1 cellular context compared by ENCODE assay signal in the genomic region with DNA sequence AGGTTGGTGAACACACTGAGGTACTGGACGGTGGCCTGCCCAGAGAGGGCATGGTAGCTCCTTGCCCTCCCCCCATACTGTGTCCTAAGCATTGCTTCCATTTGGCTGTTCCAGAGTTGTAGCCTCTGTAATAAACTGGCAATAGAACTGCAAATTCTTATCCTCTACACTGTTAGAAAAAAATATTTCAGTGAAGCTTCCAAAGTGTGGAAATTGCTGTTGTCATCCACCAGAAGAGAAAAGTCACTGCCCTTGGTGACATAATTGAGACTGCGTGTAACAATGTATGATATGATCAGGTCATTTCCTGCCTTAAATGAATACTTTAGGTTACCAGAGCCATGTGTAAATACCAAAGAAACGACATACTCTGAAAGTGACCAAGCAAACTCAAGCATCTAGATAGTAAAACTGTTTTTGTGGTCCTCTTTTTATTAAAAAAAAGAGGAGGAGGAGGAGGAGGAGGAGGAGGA.
TF ChIP-seq lines count a peak whose summit lies in the region.

No MANE protein-coding gene starts in this region.

TF ChIP-seq in K562, 482 proteins besides CTCF, POLR2A, EP300 and RAD21 (continued from another document and continues in another):
- TF ChIP-seq, protein P1, sequence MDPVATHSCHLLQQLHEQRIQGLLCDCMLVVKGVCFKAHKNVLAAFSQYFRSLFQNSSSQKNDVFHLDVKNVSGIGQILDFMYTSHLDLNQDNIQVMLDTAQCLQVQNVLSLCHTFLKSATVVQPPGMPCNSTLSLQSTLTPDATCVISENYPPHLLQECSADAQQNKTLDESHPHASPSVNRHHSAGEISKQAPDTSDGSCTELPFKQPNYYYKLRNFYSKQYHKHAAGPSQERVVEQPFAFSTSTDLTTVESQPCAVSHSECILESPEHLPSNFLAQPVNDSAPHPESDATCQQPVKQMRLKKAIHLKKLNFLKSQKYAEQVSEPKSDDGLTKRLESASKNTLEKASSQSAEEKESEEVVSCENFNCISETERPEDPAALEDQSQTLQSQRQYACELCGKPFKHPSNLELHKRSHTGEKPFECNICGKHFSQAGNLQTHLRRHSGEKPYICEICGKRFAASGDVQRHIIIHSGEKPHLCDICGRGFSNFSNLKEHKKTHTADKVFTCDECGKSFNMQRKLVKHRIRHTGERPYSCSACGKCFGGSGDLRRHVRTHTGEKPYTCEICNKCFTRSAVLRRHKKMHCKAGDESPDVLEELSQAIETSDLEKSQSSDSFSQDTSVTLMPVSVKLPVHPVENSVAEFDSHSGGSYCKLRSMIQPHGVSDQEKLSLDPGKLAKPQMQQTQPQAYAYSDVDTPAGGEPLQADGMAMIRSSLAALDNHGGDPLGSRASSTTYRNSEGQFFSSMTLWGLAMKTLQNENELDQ (CRISPR knock-in tag; IDR thresholded peaks at IDR 0.05; ENCODE audit: borderline replicate concordance), result no peak
- TF ChIP-seq, protein P2, sequence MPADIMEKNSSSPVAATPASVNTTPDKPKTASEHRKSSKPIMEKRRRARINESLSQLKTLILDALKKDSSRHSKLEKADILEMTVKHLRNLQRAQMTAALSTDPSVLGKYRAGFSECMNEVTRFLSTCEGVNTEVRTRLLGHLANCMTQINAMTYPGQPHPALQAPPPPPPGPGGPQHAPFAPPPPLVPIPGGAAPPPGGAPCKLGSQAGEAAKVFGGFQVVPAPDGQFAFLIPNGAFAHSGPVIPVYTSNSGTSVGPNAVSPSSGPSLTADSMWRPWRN (IDR thresholded peaks at IDR 0.05; ENCODE audit: low read depth), result no peak
- TF ChIP-seq FOXP1 (CRISPR knock-in tag; IDR thresholded peaks at IDR 0.05) (no peak), YY1 (IDR thresholded peaks at IDR 0.05; ENCODE audit: borderline replicate concordance in 1 of 3, control insufficient read depth in 1 of 3, extremely low read depth in 1 of 3, insufficient read depth in 3 of 3, insufficient read length in 1 of 3, insufficient replicate concordance in 2 of 3, low read depth in 1 of 3, low read length in 2 of 3) (no peak), HMG20A (CRISPR knock-in tag; conservative IDR thresholded peaks at IDR 0.05) (no peak), HDAC2 (IDR thresholded peaks at IDR 0.05) (no peak), OTX1 (CRISPR knock-in tag; IDR thresholded peaks at IDR 0.05) (no peak), ATF1 (CRISPR knock-in tag; IDR thresholded peaks at IDR 0.05) (no peak), ATF1 (tag; IDR thresholded peaks at IDR 0.05) (peak; percentile 66), SMC3 (conservative IDR thresholded peaks at IDR 0.05; ENCODE audit: insufficient read depth, low read depth, low read length) (no peak), NFE2 (IDR thresholded peaks at IDR 0.05; ENCODE audit: low read depth) (peak; percentile 78), SUPT5H (IDR thresholded peaks at IDR 0.05) (no peak), POLR2G (IDR thresholded peaks at IDR 0.05; ENCODE audit: low read depth, low read length) (no peak), JUN (IDR thresholded peaks at IDR 0.05; ENCODE audit: borderline replicate concordance, low read depth, low read length) (peak; percentile 66; the same call in 1 of the 2 replicates), JUN (CRISPR knock-in tag; IDR thresholded peaks at IDR 0.05; ENCODE audit: borderline replicate concordance) (no peak), MCM5 (IDR thresholded peaks at IDR 0.05; ENCODE audit: low read depth) (no peak), CHD1 (IDR thresholded peaks at IDR 0.05; ENCODE audit: low read length) (no peak), CEBPB (tag; IDR thresholded peaks at IDR 0.05) (peak; percentile 47; the same call in 1 of the 2 replicates), MEF2A (IDR thresholded peaks at IDR 0.05; ENCODE audit: control insufficient read depth, low read depth, low read length) (no peak), C11orf30 (IDR thresholded peaks at IDR 0.05; ENCODE audit: low read depth) (peak; percentile 76), NFXL1 (CRISPR knock-in tag; IDR thresholded peaks at IDR 0.05) (no peak), ASH1L (IDR thresholded peaks at IDR 0.05; ENCODE audit: borderline replicate concordance, low read depth, partially characterized antibody) (no peak), ZKSCAN3 (CRISPR knock-in tag; IDR thresholded peaks at IDR 0.05) (no peak), ZC3H4 (CRISPR knock-in tag; IDR thresholded peaks at IDR 0.05; ENCODE audit: borderline replicate concordance) (no peak), FOS (IDR thresholded peaks at IDR 0.05; ENCODE audit: extremely low read depth, insufficient read length) (no peak), NBN (IDR thresholded peaks at IDR 0.05; ENCODE audit: low read depth) (0 out of 2 replicates have a peak, but pooled peaks have one; percentile 44), ZNF3 (CRISPR knock-in tag; IDR thresholded peaks at IDR 0.05) (no peak), THRAP3 (IDR thresholded peaks at IDR 0.05; ENCODE audit: borderline replicate concordance) (no peak), GABPA (tag; conservative IDR thresholded peaks at IDR 0.05; ENCODE audit: low read depth) (peak; percentile 84), MCM2 (IDR thresholded peaks at IDR 0.05; ENCODE audit: low read depth) (no peak)
- TF ChIP-seq, protein P3, sequence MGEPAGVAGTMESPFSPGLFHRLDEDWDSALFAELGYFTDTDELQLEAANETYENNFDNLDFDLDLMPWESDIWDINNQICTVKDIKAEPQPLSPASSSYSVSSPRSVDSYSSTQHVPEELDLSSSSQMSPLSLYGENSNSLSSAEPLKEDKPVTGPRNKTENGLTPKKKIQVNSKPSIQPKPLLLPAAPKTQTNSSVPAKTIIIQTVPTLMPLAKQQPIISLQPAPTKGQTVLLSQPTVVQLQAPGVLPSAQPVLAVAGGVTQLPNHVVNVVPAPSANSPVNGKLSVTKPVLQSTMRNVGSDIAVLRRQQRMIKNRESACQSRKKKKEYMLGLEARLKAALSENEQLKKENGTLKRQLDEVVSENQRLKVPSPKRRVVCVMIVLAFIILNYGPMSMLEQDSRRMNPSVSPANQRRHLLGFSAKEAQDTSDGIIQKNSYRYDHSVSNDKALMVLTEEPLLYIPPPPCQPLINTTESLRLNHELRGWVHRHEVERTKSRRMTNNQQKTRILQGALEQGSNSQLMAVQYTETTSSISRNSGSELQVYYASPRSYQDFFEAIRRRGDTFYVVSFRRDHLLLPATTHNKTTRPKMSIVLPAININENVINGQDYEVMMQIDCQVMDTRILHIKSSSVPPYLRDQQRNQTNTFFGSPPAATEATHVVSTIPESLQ (CRISPR knock-in tag; IDR thresholded peaks at IDR 0.05), result no peak
- TF ChIP-seq, protein P4, sequence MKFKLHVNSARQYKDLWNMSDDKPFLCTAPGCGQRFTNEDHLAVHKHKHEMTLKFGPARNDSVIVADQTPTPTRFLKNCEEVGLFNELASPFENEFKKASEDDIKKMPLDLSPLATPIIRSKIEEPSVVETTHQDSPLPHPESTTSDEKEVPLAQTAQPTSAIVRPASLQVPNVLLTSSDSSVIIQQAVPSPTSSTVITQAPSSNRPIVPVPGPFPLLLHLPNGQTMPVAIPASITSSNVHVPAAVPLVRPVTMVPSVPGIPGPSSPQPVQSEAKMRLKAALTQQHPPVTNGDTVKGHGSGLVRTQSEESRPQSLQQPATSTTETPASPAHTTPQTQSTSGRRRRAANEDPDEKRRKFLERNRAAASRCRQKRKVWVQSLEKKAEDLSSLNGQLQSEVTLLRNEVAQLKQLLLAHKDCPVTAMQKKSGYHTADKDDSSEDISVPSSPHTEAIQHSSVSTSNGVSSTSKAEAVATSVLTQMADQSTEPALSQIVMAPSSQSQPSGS (CRISPR knock-in tag; IDR thresholded peaks at IDR 0.05), result no peak
- TF ChIP-seq, protein P5, sequence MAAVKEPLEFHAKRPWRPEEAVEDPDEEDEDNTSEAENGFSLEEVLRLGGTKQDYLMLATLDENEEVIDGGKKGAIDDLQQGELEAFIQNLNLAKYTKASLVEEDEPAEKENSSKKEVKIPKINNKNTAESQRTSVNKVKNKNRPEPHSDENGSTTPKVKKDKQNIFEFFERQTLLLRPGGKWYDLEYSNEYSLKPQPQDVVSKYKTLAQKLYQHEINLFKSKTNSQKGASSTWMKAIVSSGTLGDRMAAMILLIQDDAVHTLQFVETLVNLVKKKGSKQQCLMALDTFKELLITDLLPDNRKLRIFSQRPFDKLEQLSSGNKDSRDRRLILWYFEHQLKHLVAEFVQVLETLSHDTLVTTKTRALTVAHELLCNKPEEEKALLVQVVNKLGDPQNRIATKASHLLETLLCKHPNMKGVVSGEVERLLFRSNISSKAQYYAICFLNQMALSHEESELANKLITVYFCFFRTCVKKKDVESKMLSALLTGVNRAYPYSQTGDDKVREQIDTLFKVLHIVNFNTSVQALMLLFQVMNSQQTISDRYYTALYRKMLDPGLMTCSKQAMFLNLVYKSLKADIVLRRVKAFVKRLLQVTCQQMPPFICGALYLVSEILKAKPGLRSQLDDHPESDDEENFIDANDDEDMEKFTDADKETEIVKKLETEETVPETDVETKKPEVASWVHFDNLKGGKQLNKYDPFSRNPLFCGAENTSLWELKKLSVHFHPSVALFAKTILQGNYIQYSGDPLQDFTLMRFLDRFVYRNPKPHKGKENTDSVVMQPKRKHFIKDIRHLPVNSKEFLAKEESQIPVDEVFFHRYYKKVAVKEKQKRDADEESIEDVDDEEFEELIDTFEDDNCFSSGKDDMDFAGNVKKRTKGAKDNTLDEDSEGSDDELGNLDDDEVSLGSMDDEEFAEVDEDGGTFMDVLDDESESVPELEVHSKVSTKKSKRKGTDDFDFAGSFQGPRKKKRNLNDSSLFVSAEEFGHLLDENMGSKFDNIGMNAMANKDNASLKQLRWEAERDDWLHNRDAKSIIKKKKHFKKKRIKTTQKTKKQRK (IDR thresholded peaks at IDR 0.05; ENCODE audit: borderline replicate concordance, low read depth, low read length), result no peak
- TF ChIP-seq, protein P6, sequence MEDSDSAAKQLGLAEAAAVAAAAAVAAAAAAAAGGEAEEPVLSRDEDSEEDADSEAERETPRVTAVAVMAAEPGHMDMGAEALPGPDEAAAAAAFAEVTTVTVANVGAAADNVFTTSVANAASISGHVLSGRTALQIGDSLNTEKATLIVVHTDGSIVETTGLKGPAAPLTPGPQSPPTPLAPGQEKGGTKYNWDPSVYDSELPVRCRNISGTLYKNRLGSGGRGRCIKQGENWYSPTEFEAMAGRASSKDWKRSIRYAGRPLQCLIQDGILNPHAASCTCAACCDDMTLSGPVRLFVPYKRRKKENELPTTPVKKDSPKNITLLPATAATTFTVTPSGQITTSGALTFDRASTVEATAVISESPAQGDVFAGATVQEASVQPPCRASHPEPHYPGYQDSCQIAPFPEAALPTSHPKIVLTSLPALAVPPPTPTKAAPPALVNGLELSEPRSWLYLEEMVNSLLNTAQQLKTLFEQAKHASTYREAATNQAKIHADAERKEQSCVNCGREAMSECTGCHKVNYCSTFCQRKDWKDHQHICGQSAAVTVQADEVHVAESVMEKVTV (CRISPR knock-in tag; IDR thresholded peaks at IDR 0.05), result no peak
- TF ChIP-seq, protein P7, sequence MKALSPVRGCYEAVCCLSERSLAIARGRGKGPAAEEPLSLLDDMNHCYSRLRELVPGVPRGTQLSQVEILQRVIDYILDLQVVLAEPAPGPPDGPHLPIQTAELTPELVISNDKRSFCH (CRISPR knock-in tag; IDR thresholded peaks at IDR 0.05), result no peak
- TF ChIP-seq, protein P7 (tag; IDR thresholded peaks at IDR 0.05), result no peak
- TF ChIP-seq, protein P8, sequence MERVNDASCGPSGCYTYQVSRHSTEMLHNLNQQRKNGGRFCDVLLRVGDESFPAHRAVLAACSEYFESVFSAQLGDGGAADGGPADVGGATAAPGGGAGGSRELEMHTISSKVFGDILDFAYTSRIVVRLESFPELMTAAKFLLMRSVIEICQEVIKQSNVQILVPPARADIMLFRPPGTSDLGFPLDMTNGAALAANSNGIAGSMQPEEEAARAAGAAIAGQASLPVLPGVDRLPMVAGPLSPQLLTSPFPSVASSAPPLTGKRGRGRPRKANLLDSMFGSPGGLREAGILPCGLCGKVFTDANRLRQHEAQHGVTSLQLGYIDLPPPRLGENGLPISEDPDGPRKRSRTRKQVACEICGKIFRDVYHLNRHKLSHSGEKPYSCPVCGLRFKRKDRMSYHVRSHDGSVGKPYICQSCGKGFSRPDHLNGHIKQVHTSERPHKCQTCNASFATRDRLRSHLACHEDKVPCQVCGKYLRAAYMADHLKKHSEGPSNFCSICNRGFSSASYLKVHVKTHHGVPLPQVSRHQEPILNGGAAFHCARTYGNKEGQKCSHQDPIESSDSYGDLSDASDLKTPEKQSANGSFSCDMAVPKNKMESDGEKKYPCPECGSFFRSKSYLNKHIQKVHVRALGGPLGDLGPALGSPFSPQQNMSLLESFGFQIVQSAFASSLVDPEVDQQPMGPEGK (CRISPR knock-in tag; IDR thresholded peaks at IDR 0.05; ENCODE audit: borderline replicate concordance), result no peak
- TF ChIP-seq, protein P9, sequence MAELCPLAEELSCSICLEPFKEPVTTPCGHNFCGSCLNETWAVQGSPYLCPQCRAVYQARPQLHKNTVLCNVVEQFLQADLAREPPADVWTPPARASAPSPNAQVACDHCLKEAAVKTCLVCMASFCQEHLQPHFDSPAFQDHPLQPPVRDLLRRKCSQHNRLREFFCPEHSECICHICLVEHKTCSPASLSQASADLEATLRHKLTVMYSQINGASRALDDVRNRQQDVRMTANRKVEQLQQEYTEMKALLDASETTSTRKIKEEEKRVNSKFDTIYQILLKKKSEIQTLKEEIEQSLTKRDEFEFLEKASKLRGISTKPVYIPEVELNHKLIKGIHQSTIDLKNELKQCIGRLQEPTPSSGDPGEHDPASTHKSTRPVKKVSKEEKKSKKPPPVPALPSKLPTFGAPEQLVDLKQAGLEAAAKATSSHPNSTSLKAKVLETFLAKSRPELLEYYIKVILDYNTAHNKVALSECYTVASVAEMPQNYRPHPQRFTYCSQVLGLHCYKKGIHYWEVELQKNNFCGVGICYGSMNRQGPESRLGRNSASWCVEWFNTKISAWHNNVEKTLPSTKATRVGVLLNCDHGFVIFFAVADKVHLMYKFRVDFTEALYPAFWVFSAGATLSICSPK (IDR thresholded peaks at IDR 0.05; ENCODE audit: borderline replicate concordance), result no peak
- TF ChIP-seq, protein P10, sequence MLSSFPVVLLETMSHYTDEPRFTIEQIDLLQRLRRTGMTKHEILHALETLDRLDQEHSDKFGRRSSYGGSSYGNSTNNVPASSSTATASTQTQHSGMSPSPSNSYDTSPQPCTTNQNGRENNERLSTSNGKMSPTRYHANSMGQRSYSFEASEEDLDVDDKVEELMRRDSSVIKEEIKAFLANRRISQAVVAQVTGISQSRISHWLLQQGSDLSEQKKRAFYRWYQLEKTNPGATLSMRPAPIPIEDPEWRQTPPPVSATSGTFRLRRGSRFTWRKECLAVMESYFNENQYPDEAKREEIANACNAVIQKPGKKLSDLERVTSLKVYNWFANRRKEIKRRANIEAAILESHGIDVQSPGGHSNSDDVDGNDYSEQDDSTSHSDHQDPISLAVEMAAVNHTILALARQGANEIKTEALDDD (IDR thresholded peaks at IDR 0.05), result no peak
- TF ChIP-seq, protein P11, sequence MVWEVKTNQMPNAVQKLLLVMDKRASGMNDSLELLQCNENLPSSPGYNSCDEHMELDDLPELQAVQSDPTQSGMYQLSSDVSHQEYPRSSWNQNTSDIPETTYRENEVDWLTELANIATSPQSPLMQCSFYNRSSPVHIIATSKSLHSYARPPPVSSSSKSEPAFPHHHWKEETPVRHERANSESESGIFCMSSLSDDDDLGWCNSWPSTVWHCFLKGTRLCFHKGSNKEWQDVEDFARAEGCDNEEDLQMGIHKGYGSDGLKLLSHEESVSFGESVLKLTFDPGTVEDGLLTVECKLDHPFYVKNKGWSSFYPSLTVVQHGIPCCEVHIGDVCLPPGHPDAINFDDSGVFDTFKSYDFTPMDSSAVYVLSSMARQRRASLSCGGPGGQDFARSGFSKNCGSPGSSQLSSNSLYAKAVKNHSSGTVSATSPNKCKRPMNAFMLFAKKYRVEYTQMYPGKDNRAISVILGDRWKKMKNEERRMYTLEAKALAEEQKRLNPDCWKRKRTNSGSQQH (CRISPR knock-in tag; IDR thresholded peaks at IDR 0.05), result no peak
